In genomic region chr14:105421723-105422615, GRCh38 we compare ENCODE assay signal across 1 cellular context.
TF ChIP-seq lines count a peak whose summit lies in the region.

No MANE protein-coding gene starts in this region.

TF ChIP-seq in GM23338, 12 proteins besides CTCF, POLR2A, EP300 and RAD21 (continued from another document):
- TF ChIP-seq ZNF462 (CRISPR knock-in tag; IDR thresholded peaks at IDR 0.05) (no peak), JUNB (IDR thresholded peaks at IDR 0.05; ENCODE audit: unreplicated experiment) (no peak), REST (IDR thresholded peaks at IDR 0.05; ENCODE audit: unreplicated experiment) (no peak), NANOG (IDR thresholded peaks at IDR 0.05; ENCODE audit: borderline replicate concordance) (no peak), EZH2phosphoT487 (IDR thresholded peaks at IDR 0.05; ENCODE audit: unreplicated experiment) (no peak), EZH2 (IDR thresholded peaks at IDR 0.05; ENCODE audit: low read depth, unreplicated experiment) (no peak), ZNF114 (CRISPR knock-in tag; IDR thresholded peaks at IDR 0.05) (no peak), ETS1 (IDR thresholded peaks at IDR 0.05) (no peak)
